ENCODE assay signal across 29 cellular contexts in genomic region chr20:48633620-48634257, GRCh38.
DNase-seq lines count a peak whose midpoint lies in the region; ATAC-seq and TF ChIP-seq lines count a peak whose summit lies in the region.
"Had no signal": no experiment of that assay in that cellular context is flagged by ENCODE, and none has a peak within 500 bp of the region (broad histone marks: within the 10 kb centered on the region; RNA-seq: fewer than 3 reads in every experiment).

No MANE protein-coding gene starts in this region.

- DNase-seq in activated CD8-positive, alpha-beta T cell treated with anti-CD3 and anti-CD28 coated beads, Interleukin-2, amount 10 ng/mL, durations not matched to agents 7 days and 5 days, result no peak
- no peak for DNase-seq in glutamatergic neuron
- DNase-seq in neuronal stem cell (ENCODE audit: low spot score), result no peak
- DNase-seq in NCI-H2171 (lab: John Stamatoyannopoulos, UW), result no peak
- no peak for DNase-seq in sigmoid colon
- DNase-seq in NCI-H146 (lab: John Stamatoyannopoulos, UW), result no peak
- DNase-seq: activated CD4-positive, CD25-positive, alpha-beta regulatory T cell treated with anti-CD3 and anti-CD28 coated beads, Interleukin-2, amount 50 U/mL, for 72 hours; activated naive CD4-positive, alpha-beta T cell; activated T-cell treated with anti-CD3 and anti-CD28 coated beads, Interleukin-2, amount 50 U/mL, for 1 hour; amniotic stem cell; brain microvascular endothelial cell; DMS153; H7; hypothalamus; MM.1S; NCI-H2029; NCI-H69; nucleus accumbens; Right ventricle myocardium superior; stimulated activated CD4-positive, alpha-beta T cell treated with anti-CD3 and anti-CD28 coated beads, Interleukin-4, amount 100 ng/mL, for 24 hours; upper lobe of right lung had no signal

- H2BK12ac ChIP-seq in neuronal stem cell (ENCODE audit: low read length), result no peak overlapping the region

- no peak overlapping the region for H3K14ac ChIP-seq in neuronal stem cell (ENCODE audit: low read length)

- no peak overlapping the region for H3K9ac ChIP-seq in neuronal stem cell (ENCODE audit: low read depth, low read length, poor library complexity)
- H3K9ac ChIP-seq: BLaER1 had no signal

- no peak overlapping the region for H4K8ac ChIP-seq in neuronal stem cell (ENCODE audit: low read depth, low read length)

- WGBS in neuronal stem cell (ENCODE audit: extremely low coverage in 2 of 2, insufficient read length in 2 of 2, insufficient replicate concordance in 1 of 2), 2 donors, result 100% methylated on average over 1 of the region's 9 CpGs; no CpG with 5 or more reads in 1 of the 2 donors
- WGBS in sigmoid colon, 2 donors, result 89 to 93% methylated on average over 9 of the region's 9 CpGs

- no peak for TF ChIP-seq POLR2A in sigmoid colon (IDR thresholded peaks at IDR 0.05)

- CTCF ChIA-PET in HEK293 (lab: Yijun Ruan, JAX), result interaction anchor here (1.2 to 1.6 kb wide), 2 partner anchors 8 to 13 kb away, joined by 5 read pairs; no protein-coding TSS in a partner anchor
- CTCF ChIA-PET in activated CD8-positive, alpha-beta T cell treated with anti-CD3 and anti-CD28 coated beads, Interleukin-2, amount 10 ng/mL, durations not matched to agents 7 days and 5 days (lab: Charles Lee), result interaction anchor here (2.3 kb wide), 1 partner anchor 13 kb away, joined by 8 read pairs; no protein-coding TSS in a partner anchor

- H3K27ac ChIP-seq in HEK293 (ENCODE audit: extremely low read depth, low read depth, low read length) (no peak overlapping the region), neuronal stem cell (replicated peaks; ENCODE audit: low read length) (no peak overlapping the region), sigmoid colon (no peak overlapping the region)
- H3K27ac ChIP-seq: brain microvascular endothelial cell, HL-60, left lung, prostate gland, suprapubic skin, upper lobe of right lung had no signal

- H2BK5ac ChIP-seq in neuronal stem cell (ENCODE audit: low read length), result no peak overlapping the region

- no peak overlapping the region for H3K4me2 ChIP-seq in neuronal stem cell (ENCODE audit: insufficient read depth, low read length, poor library complexity, severe bottlenecking)

- H3K4me1 ChIP-seq in HEK293 (ENCODE audit: control insufficient read depth, insufficient read depth, low read length), result no peaks in the 10 kb centered on the region
- H3K4me1 ChIP-seq in neuronal stem cell (ENCODE audit: control insufficient read depth in 2 of 2, insufficient read depth in 1 of 2, low read depth in 1 of 2, low read length in 2 of 2), result no peaks in the 10 kb centered on the region
- no peaks in the 10 kb centered on the region for H3K4me1 ChIP-seq in sigmoid colon
- H3K4me1 ChIP-seq: left lung, prostate gland, suprapubic skin, upper lobe of right lung had no signal

- TF ChIP-seq EP300 in sigmoid colon (IDR thresholded peaks at IDR 0.05), result no peak

- peaks cover 8% of the 10 kb centered on the region for H3K4me1 Mint-ChIP-seq in activated CD8-positive, alpha-beta T cell treated with anti-CD3 and anti-CD28 coated beads, Interleukin-2, amount 10 ng/mL, durations not matched to agents 7 days and 5 days (ENCODE audit: low read depth)
- H3K4me1 Mint-ChIP-seq in glutamatergic neuron (ENCODE audit: low read depth, unreplicated experiment), result peaks cover 35% of the 10 kb centered on the region

- H2AFZ ChIP-seq in neuronal stem cell (ENCODE audit: low read length), result no peak overlapping the region

- H3K27me3 ChIP-seq in neuronal stem cell (ENCODE audit: control insufficient read depth in 3 of 3, insufficient read depth in 3 of 3, low read depth in 1 of 3, low read length in 3 of 3) (no peaks in the 10 kb centered on the region), sigmoid colon (no peaks in the 10 kb centered on the region)
- H3K27me3 ChIP-seq: BLaER1, brain microvascular endothelial cell, left lung, suprapubic skin, upper lobe of right lung had no signal

- H3K36me3 Mint-ChIP-seq in activated CD8-positive, alpha-beta T cell treated with anti-CD3 and anti-CD28 coated beads, Interleukin-2, amount 10 ng/mL, durations not matched to agents 7 days and 5 days (ENCODE audit: low read depth), result peaks cover 60% of the 10 kb centered on the region
- H3K36me3 Mint-ChIP-seq in glutamatergic neuron (ENCODE audit: unreplicated experiment), result peaks cover 6% of the 10 kb centered on the region

- no peak overlapping the region for H3K18ac ChIP-seq in neuronal stem cell (ENCODE audit: low read length)

- H3K9me3 ChIP-seq in HEK293 (ENCODE audit: control insufficient read depth, insufficient read depth, low read depth, low read length), result no peaks in the 10 kb centered on the region
- H3K9me3 ChIP-seq in neuronal stem cell (replicated peaks in 1 of 2; ENCODE audit: control insufficient read depth in 2 of 2, insufficient read depth in 1 of 2, low read depth in 1 of 2, low read length in 2 of 2), result no peaks in the 10 kb centered on the region
- H3K9me3 ChIP-seq in sigmoid colon, result no peaks in the 10 kb centered on the region
- H3K9me3 ChIP-seq: BLaER1, left lung, prostate gland, suprapubic skin, upper lobe of right lung had no signal

- H3K36me3 ChIP-seq in HEK293 (ENCODE audit: control insufficient read depth in 2 of 2, insufficient read depth in 1 of 2, low read length in 2 of 2) (no peaks in the 10 kb centered on the region), neuronal stem cell (replicated peaks in 1 of 2; ENCODE audit: control insufficient read depth in 2 of 2, insufficient read depth in 2 of 2, low read length in 2 of 2) (peaks cover 0 to 100% of the 10 kb centered on the region in 2 donors), sigmoid colon (peaks cover 0 to 13% (median 3%) of the 10 kb centered on the region in 4 donors)
- H3K36me3 ChIP-seq: BLaER1, prostate gland had no signal

- H2BK120ac ChIP-seq in neuronal stem cell (ENCODE audit: low read depth, low read length), result peak overlapping the region; percentile 11

- no peak overlapping the region for H2AK5ac ChIP-seq in neuronal stem cell (ENCODE audit: low read depth, low read length)

- no peaks in the 10 kb centered on the region for H3K79me1 ChIP-seq in neuronal stem cell (ENCODE audit: low read depth, low read length)

- H3K9me3 Mint-ChIP-seq in activated CD8-positive, alpha-beta T cell treated with anti-CD3 and anti-CD28 coated beads, Interleukin-2, amount 10 ng/mL, durations not matched to agents 7 days and 5 days (ENCODE audit: insufficient read depth), result no peaks in the 10 kb centered on the region
- H3K9me3 Mint-ChIP-seq in glutamatergic neuron (ENCODE audit: unreplicated experiment), result peaks cover 32% of the 10 kb centered on the region

- no peak overlapping the region for H3K4ac ChIP-seq in neuronal stem cell (ENCODE audit: low read length)

- POLR2A ChIA-PET in HEK293 (lab: Yijun Ruan, JAX), result no interaction called here
- POLR2A ChIA-PET in activated CD8-positive, alpha-beta T cell treated with anti-CD3 and anti-CD28 coated beads, Interleukin-2, amount 10 ng/mL, durations not matched to agents 7 days and 5 days (lab: Charles Lee), result no interaction called here

- TF ChIP-seq CTCF in HEK293 (tag by site-specific recombination; IDR thresholded peaks at IDR 0.05) (no peak), glutamatergic neuron (IDR thresholded peaks at IDR 0.05; ENCODE audit: partially characterized antibody, unreplicated experiment) (no peak), sigmoid colon (IDR thresholded peaks at IDR 0.05) (no peak)

- H3K27ac Mint-ChIP-seq in activated CD8-positive, alpha-beta T cell treated with anti-CD3 and anti-CD28 coated beads, Interleukin-2, amount 10 ng/mL, durations not matched to agents 7 days and 5 days, result peak overlapping the region; percentile 3
- H3K27ac Mint-ChIP-seq in glutamatergic neuron (ENCODE audit: unreplicated experiment), result peak overlapping the region; percentile 50

- no peak overlapping the region for H3K4me3 Mint-ChIP-seq in activated CD8-positive, alpha-beta T cell treated with anti-CD3 and anti-CD28 coated beads, Interleukin-2, amount 10 ng/mL, durations not matched to agents 7 days and 5 days
- H3K4me3 Mint-ChIP-seq in glutamatergic neuron (ENCODE audit: unreplicated experiment), result no peak overlapping the region

- H4K91ac ChIP-seq in neuronal stem cell (ENCODE audit: low read depth, low read length, poor library complexity), result no peak overlapping the region

- no peaks in the 10 kb centered on the region for H3K27me3 Mint-ChIP-seq in activated CD8-positive, alpha-beta T cell treated with anti-CD3 and anti-CD28 coated beads, Interleukin-2, amount 10 ng/mL, durations not matched to agents 7 days and 5 days (ENCODE audit: low read depth)
- H3K27me3 Mint-ChIP-seq in glutamatergic neuron (ENCODE audit: unreplicated experiment), result peaks cover 32% of the 10 kb centered on the region

- ATAC-seq in activated CD8-positive, alpha-beta T cell treated with anti-CD3 and anti-CD28 coated beads, Interleukin-2, amount 10 ng/mL, durations not matched to agents 7 days and 5 days, result no peak
- ATAC-seq in GM18873 (IDR thresholded peaks at IDR 0.05; ENCODE audit: low FRiP score, unreplicated experiment), result no peak
- ATAC-seq: left lung, sciatic nerve, upper lobe of right lung had no signal

- no peak overlapping the region for H2BK15ac ChIP-seq in neuronal stem cell (ENCODE audit: low read length)

- intact Hi-C loops in sigmoid colon (cut with DNase I), result no loop called here

- H3K23ac ChIP-seq in neuronal stem cell (ENCODE audit: low read depth, low read length, poor library complexity), result no peak overlapping the region

- H3K4me3 ChIP-seq in HEK293 (ENCODE audit: low read depth, low read length), result no peak overlapping the region
- no peak overlapping the region for H3K4me3 ChIP-seq in neuronal stem cell (ENCODE audit: low read length in 2 of 2)
- no peak overlapping the region for H3K4me3 ChIP-seq in sigmoid colon
- H3K4me3 ChIP-seq: BLaER1, left lung, prostate gland, suprapubic skin, upper lobe of right lung had no signal

TF ChIP-seq in HEK293, 187 proteins besides CTCF, POLR2A, EP300 and RAD21 (continues in another document):
- TF ChIP-seq ZNF121 (tag by site-specific recombination; IDR thresholded peaks at IDR 0.05), result no peak
- no peak for TF ChIP-seq ZNF624 (tag by site-specific recombination; IDR thresholded peaks at IDR 0.05)
- TF ChIP-seq ZNF366 (tag by site-specific recombination; conservative IDR thresholded peaks at IDR 0.05), result peak; percentile 96
- TF ChIP-seq ZNF302 (tag by site-specific recombination; IDR thresholded peaks at IDR 0.05; ENCODE audit: low read depth), result no peak
- no peak for TF ChIP-seq TCF7L2 (IDR thresholded peaks at IDR 0.05; ENCODE audit: borderline replicate concordance, low read depth, low read length)
- TF ChIP-seq ZNF239 (tag by site-specific recombination; IDR thresholded peaks at IDR 0.05), result no peak
- TF ChIP-seq ZSCAN23 (tag by site-specific recombination; IDR thresholded peaks at IDR 0.05), result no peak
- no peak for TF ChIP-seq ZNF747 (tag by site-specific recombination; IDR thresholded peaks at IDR 0.05)
- TF ChIP-seq ZNF544 (tag by site-specific recombination; IDR thresholded peaks at IDR 0.05), result no peak
- no peak for TF ChIP-seq ZNF138 (tag by site-specific recombination; IDR thresholded peaks at IDR 0.05; ENCODE audit: borderline replicate concordance)
- TF ChIP-seq ZNF292 (tag by site-specific recombination; IDR thresholded peaks at IDR 0.05; ENCODE audit: borderline replicate concordance, low read depth), result no peak
